In the genomic region with DNA sequence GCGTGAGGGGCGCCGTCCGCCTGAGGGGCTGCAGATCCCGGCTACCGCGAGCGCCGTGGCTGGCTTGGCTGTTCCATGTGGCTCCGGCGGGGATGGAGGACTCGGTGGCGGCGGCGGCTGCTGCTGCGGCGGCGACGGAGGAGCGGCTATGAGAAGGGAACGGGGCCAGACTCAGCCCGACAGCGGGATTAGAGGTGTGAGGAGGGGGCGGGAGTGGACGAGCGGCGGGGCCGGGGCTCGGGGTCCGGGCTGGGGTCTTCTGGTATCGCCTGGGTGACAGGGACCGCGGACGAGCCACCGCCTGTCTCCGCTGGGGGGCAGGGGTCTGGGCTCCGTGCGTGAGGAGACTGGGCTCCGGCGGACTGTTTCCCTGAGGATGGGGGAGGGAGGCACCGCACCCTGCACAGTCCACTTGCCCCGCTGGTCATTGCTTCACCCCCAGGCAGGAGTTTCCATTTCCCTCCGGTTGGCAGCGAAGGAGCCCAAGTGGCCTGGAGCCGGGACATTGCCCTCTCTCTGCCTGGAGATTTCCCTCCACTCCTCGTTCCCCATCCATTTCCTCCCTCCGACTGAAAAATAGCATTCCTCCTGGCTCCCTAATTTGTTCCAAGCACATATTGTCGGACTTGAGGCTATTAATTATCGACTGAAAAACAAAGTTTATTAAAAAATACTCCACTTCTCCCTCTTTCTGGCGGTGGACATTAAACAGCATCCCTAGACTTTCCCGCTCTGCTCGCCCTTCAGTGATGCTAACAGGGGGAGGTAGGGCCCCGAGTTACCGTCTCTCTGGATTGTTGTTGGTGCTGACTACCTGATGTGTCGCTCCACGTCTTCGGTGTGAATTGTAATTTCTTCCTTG, we compare ENCODE assay signal across 8 cellular contexts. TPM values are rescaled to one million over a fixed set of nuclear protein-coding genes. Genes with fewer than 3 reads are reported as not detected.
DNase-seq lines count a peak whose midpoint lies in the region; ATAC-seq lines count a peak whose summit lies in the region.

No MANE protein-coding gene starts in this region.

- peak overlapping the region; percentile 62 to 75 (median 74) for H3K9ac ChIP-seq in skeletal muscle tissue (ENCODE audit: low read depth in 1 of 3, low read length in 3 of 3)

- ATAC-seq in GM19395 (IDR thresholded peaks at IDR 0.05; ENCODE audit: unreplicated experiment) (peak; percentile 6), GM21576 (IDR thresholded peaks at IDR 0.05; ENCODE audit: unreplicated experiment) (no peak)
- peak; percentile 17 for ATAC-seq in central memory CD8-positive, alpha-beta T cell (replicated peaks; ENCODE audit: extremely low read depth, poor library complexity, severe bottlenecking)

- DNase-seq in CD8-positive, alpha-beta memory T cell: no peak
- DNase-seq in T-helper 2 cell treated with Interferon-gamma antibody and Interleukin-4, amounts not matched to agents 5 μg/mL and 100 μg/mL, for 36 hours (ENCODE audit: low spot score): no peak
- DNase-seq in central memory CD8-positive, alpha-beta T cell (ENCODE audit: low spot score in 2 of 2): peak in 1 of 2 donors; percentile 25
- DNase-seq in inferior parietal cortex (ENCODE audit: extremely low spot score): peak; percentile 50

- H3K36me3 Mint-ChIP-seq in CD8-positive, alpha-beta memory T cell: peaks cover 3 to 10% (median 7%) of the 10 kb centered on the region in 3 donors
- H3K36me3 Mint-ChIP-seq in T-helper 2 cell treated with Interferon-gamma antibody and Interleukin-4, amounts not matched to agents 5 μg/mL and 100 μg/mL, for 36 hours (ENCODE audit: low read depth): peaks cover 11% of the 10 kb centered on the region
- peaks cover 10% of the 10 kb centered on the region for H3K36me3 Mint-ChIP-seq in central memory CD8-positive, alpha-beta T cell (ENCODE audit: insufficient read depth)

- peaks cover 36 to 44% (median 38%) of the 10 kb centered on the region in 3 donors for H3K4me1 Mint-ChIP-seq in CD8-positive, alpha-beta memory T cell
- H3K4me1 Mint-ChIP-seq in T-helper 2 cell treated with Interferon-gamma antibody and Interleukin-4, amounts not matched to agents 5 μg/mL and 100 μg/mL, for 36 hours (ENCODE audit: low read depth): peaks cover 28% of the 10 kb centered on the region
- H3K4me1 Mint-ChIP-seq in central memory CD8-positive, alpha-beta T cell: peaks cover 31% of the 10 kb centered on the region

- H3K9me3 ChIP-seq in CD8-positive, alpha-beta memory T cell (ENCODE audit: low read length): no peaks in the 10 kb centered on the region
- no peaks in the 10 kb centered on the region for H3K9me3 ChIP-seq in KOPT-K1 (ENCODE audit: insufficient read depth, low read length, poor library complexity, severe bottlenecking)
- H3K9me3 ChIP-seq in skeletal muscle tissue (ENCODE audit: control insufficient read depth in 3 of 3, low read length in 3 of 3): no peaks in the 10 kb centered on the region

- no peaks in the 10 kb centered on the region for H3K36me3 ChIP-seq in CD8-positive, alpha-beta memory T cell (ENCODE audit: insufficient read depth, low read length)
- H3K36me3 ChIP-seq in KOPT-K1 (ENCODE audit: insufficient read depth, low read length) (peaks cover 12% of the 10 kb centered on the region), skeletal muscle tissue (ENCODE audit: control insufficient read depth in 3 of 3, insufficient read depth in 3 of 3, low read length in 3 of 3) (peaks cover 0 to 3% (median 0%) of the 10 kb centered on the region in 3 donors)

- H3K4me3 ChIP-seq in CD8-positive, alpha-beta memory T cell (ENCODE audit: low read length): peak overlapping the region; percentile 66
- peak overlapping the region; percentile 79 to 86 (median 81) for H3K4me3 ChIP-seq in skeletal muscle tissue (ENCODE audit: low read length in 3 of 3)

- peak overlapping the region; percentile 36 to 95 (median 86) for H3K27ac Mint-ChIP-seq in CD8-positive, alpha-beta memory T cell
- peak overlapping the region; percentile 85 for H3K27ac Mint-ChIP-seq in T-helper 2 cell treated with Interferon-gamma antibody and Interleukin-4, amounts not matched to agents 5 μg/mL and 100 μg/mL, for 36 hours
- H3K27ac Mint-ChIP-seq in central memory CD8-positive, alpha-beta T cell (ENCODE audit: low read depth): peak overlapping the region; percentile 84

- peaks cover 22% of the 10 kb centered on the region for H3K4me1 ChIP-seq in CD8-positive, alpha-beta memory T cell (ENCODE audit: insufficient read depth, low read length)
- peaks cover 17 to 32% (median 25%) of the 10 kb centered on the region in 3 donors for H3K4me1 ChIP-seq in skeletal muscle tissue (ENCODE audit: control insufficient read depth in 3 of 3, insufficient read depth in 3 of 3, low read length in 3 of 3)

- peak overlapping the region; percentile 86 to 96 (median 92) for H3K4me3 Mint-ChIP-seq in CD8-positive, alpha-beta memory T cell
- peak overlapping the region; percentile 87 for H3K4me3 Mint-ChIP-seq in T-helper 2 cell treated with Interferon-gamma antibody and Interleukin-4, amounts not matched to agents 5 μg/mL and 100 μg/mL, for 36 hours
- peak overlapping the region; percentile 84 for H3K4me3 Mint-ChIP-seq in central memory CD8-positive, alpha-beta T cell

- no peaks in the 10 kb centered on the region for H3K27me3 ChIP-seq in CD8-positive, alpha-beta memory T cell (ENCODE audit: insufficient read depth, low read length, poor library complexity, severe bottlenecking)
- H3K27me3 ChIP-seq in skeletal muscle tissue (ENCODE audit: control insufficient read depth in 3 of 3, insufficient read depth in 3 of 3, low read length in 3 of 3): no peaks in the 10 kb centered on the region

- POLR2A ChIA-PET in CD8-positive, alpha-beta memory T cell (lab: Charles Lee): interaction anchor here (0.8 kb wide), 1 partner anchor 198 kb away, joined by 4 read pairs; no protein-coding TSS in a partner anchor

- H3K27ac ChIP-seq in CD8-positive, alpha-beta memory T cell (ENCODE audit: low read depth, low read length): peak overlapping the region; percentile 35
- peak overlapping the region; percentile 62 for H3K27ac ChIP-seq in KOPT-K1 (ENCODE audit: low read depth, low read length, poor library complexity, severe bottlenecking)
- peak overlapping the region; percentile 58 for H3K27ac ChIP-seq in skeletal muscle tissue (ENCODE audit: low read depth, low read length)

- CTCF ChIA-PET in CD8-positive, alpha-beta memory T cell (lab: Charles Lee): no interaction called here

- H3K9me3 Mint-ChIP-seq in CD8-positive, alpha-beta memory T cell: no peaks in the 10 kb centered on the region
- H3K9me3 Mint-ChIP-seq in T-helper 2 cell treated with Interferon-gamma antibody and Interleukin-4, amounts not matched to agents 5 μg/mL and 100 μg/mL, for 36 hours: no peaks in the 10 kb centered on the region
- no peaks in the 10 kb centered on the region for H3K9me3 Mint-ChIP-seq in central memory CD8-positive, alpha-beta T cell

- H3K27me3 Mint-ChIP-seq in CD8-positive, alpha-beta memory T cell: peaks cover 0 to 1% of the 10 kb centered on the region in 2 donors
- peaks cover 17% of the 10 kb centered on the region for H3K27me3 Mint-ChIP-seq in T-helper 2 cell treated with Interferon-gamma antibody and Interleukin-4, amounts not matched to agents 5 μg/mL and 100 μg/mL, for 36 hours (ENCODE audit: low read depth)
- H3K27me3 Mint-ChIP-seq in central memory CD8-positive, alpha-beta T cell: no peaks in the 10 kb centered on the region

RNA-seq across cellular contexts. Expression of a gene that starts 0.6 kb away (rescaled TPM):
- 10 to 100 TPM; 22.7 to 23.1 TPM for total RNA-seq in CD8-positive, alpha-beta memory T cell
- polyA plus RNA-seq in CD8-positive, alpha-beta memory T cell: 12.5 TPM
- 52.7 TPM for total RNA-seq in skeletal muscle tissue
